Comparison of ENCODE assay signal across 2 cellular contexts in genomic region chr17:17526369-17526768, GRCh38.
TF ChIP-seq lines count a peak whose summit lies in the region.

No MANE protein-coding gene starts in this region.

TF ChIP-seq in liver, 16 proteins besides CTCF, POLR2A, EP300 and RAD21:
- TF ChIP-seq RXRA (IDR thresholded peaks at IDR 0.05), result no peak
- no peak for TF ChIP-seq REST (IDR thresholded peaks at IDR 0.05)
- no peak for TF ChIP-seq NR2F2 (IDR thresholded peaks at IDR 0.05)
- no peak for TF ChIP-seq GABPA (IDR thresholded peaks at IDR 0.05 in 1 of 2, conservative IDR thresholded peaks at IDR 0.05 in 1 of 2)
- TF ChIP-seq HNF4A (conservative IDR thresholded peaks at IDR 0.05), result no peak
- no peak for TF ChIP-seq TAF1 (conservative IDR thresholded peaks at IDR 0.05)
- TF ChIP-seq FOXA2 (IDR thresholded peaks at IDR 0.05), result no peak
- no peak for TF ChIP-seq SP1 (IDR thresholded peaks at IDR 0.05)

TF ChIP-seq in HepG2, 621 proteins besides CTCF, POLR2A, EP300 and RAD21:
- TF ChIP-seq, protein P1, sequence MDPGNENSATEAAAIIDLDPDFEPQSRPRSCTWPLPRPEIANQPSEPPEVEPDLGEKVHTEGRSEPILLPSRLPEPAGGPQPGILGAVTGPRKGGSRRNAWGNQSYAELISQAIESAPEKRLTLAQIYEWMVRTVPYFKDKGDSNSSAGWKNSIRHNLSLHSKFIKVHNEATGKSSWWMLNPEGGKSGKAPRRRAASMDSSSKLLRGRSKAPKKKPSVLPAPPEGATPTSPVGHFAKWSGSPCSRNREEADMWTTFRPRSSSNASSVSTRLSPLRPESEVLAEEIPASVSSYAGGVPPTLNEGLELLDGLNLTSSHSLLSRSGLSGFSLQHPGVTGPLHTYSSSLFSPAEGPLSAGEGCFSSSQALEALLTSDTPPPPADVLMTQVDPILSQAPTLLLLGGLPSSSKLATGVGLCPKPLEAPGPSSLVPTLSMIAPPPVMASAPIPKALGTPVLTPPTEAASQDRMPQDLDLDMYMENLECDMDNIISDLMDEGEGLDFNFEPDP (CRISPR knock-in tag; conservative IDR thresholded peaks at IDR 0.05), result no peak
- TF ChIP-seq, protein P2, sequence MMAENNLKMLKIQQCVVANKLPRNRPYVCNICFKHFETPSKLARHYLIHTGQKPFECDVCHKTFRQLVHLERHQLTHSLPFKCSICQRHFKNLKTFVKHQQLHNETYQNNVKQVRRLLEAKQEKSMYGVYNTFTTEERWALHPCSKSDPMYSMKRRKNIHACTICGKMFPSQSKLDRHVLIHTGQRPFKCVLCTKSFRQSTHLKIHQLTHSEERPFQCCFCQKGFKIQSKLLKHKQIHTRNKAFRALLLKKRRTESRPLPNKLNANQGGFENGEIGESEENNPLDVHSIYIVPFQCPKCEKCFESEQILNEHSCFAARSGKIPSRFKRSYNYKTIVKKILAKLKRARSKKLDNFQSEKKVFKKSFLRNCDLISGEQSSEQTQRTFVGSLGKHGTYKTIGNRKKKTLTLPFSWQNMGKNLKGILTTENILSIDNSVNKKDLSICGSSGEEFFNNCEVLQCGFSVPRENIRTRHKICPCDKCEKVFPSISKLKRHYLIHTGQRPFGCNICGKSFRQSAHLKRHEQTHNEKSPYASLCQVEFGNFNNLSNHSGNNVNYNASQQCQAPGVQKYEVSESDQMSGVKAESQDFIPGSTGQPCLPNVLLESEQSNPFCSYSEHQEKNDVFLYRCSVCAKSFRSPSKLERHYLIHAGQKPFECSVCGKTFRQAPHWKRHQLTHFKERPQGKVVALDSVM (CRISPR knock-in tag; IDR thresholded peaks at IDR 0.05), result no peak
- TF ChIP-seq CEBPG (CRISPR knock-in tag; IDR thresholded peaks at IDR 0.05) (no peak), ZNF782 (CRISPR knock-in tag; IDR thresholded peaks at IDR 0.05; ENCODE audit: borderline replicate concordance) (no peak), NFAT5 (CRISPR knock-in tag; IDR thresholded peaks at IDR 0.05) (no peak), JUND (CRISPR knock-in tag; IDR thresholded peaks at IDR 0.05) (no peak), ZNF101 (CRISPR knock-in tag; IDR thresholded peaks at IDR 0.05; ENCODE audit: borderline replicate concordance, low read depth) (no peak), TMF1 (CRISPR knock-in tag; IDR thresholded peaks at IDR 0.05; ENCODE audit: low read depth) (no peak), ZKSCAN8 (CRISPR knock-in tag; IDR thresholded peaks at IDR 0.05; ENCODE audit: borderline replicate concordance) (no peak), SMAD3 (CRISPR knock-in tag; IDR thresholded peaks at IDR 0.05) (no peak), HNRNPLL (IDR thresholded peaks at IDR 0.05; ENCODE audit: low read depth, low read length, poor library complexity, severe bottlenecking) (no peak), SIX4 (CRISPR knock-in tag; IDR thresholded peaks at IDR 0.05) (no peak), HNF1A (IDR thresholded peaks at IDR 0.05; ENCODE audit: low read depth) (no peak), HNF1A (CRISPR knock-in tag; IDR thresholded peaks at IDR 0.05; ENCODE audit: borderline replicate concordance) (no peak), YEATS4 (CRISPR knock-in tag; IDR thresholded peaks at IDR 0.05; ENCODE audit: borderline replicate concordance) (no peak), GZF1 (CRISPR knock-in tag; IDR thresholded peaks at IDR 0.05) (no peak), ZBTB7B (CRISPR knock-in tag; IDR thresholded peaks at IDR 0.05) (no peak), ZNF75D (CRISPR knock-in tag; IDR thresholded peaks at IDR 0.05; ENCODE audit: borderline replicate concordance) (no peak)
- TF ChIP-seq, protein P3, sequence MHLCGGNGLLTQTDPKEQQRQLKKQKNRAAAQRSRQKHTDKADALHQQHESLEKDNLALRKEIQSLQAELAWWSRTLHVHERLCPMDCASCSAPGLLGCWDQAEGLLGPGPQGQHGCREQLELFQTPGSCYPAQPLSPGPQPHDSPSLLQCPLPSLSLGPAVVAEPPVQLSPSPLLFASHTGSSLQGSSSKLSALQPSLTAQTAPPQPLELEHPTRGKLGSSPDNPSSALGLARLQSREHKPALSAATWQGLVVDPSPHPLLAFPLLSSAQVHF (CRISPR knock-in tag; IDR thresholded peaks at IDR 0.05), result no peak
- TF ChIP-seq, protein P4, sequence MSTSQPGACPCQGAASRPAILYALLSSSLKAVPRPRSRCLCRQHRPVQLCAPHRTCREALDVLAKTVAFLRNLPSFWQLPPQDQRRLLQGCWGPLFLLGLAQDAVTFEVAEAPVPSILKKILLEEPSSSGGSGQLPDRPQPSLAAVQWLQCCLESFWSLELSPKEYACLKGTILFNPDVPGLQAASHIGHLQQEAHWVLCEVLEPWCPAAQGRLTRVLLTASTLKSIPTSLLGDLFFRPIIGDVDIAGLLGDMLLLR (CRISPR knock-in tag; IDR thresholded peaks at IDR 0.05), result no peak
